ENCODE assay signal across 27 cellular contexts in the genomic region with DNA sequence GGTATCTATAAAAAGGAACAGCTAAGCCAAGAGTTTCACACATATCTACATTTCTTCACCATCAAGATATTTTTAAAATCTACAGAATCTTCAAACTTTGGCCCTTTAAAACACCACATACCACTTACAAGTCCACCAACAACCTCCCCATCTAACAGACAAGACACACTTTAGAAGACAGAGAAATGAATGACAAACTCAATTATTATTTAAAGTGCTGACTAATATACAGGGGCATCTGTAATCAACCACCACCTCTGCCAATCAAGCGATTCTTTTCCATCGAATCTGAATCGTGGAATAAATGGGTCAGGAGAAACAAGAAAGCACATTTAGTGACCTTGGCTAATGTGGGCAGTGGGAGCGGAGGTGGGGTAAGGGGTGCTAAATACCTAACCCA.
"Had no signal": no experiment of that assay in that cellular context is flagged by ENCODE, and none has a peak within 500 bp of the region (broad histone marks: within the 10 kb centered on the region; RNA-seq: fewer than 3 reads in every experiment).

No MANE protein-coding gene starts in this region.

- H3K36me3 ChIP-seq: cardiac muscle cell, spleen, tibial artery had no signal

- H3K36me3 Mint-ChIP-seq: activated CD8-positive, alpha-beta memory T cell treated with anti-CD3 and anti-CD28 coated beads, Interleukin-2, amount 10 ng/mL, durations not matched to agents 7 days and 5 days; memory B cell; naive B cell had no signal

- H3K9me3 Mint-ChIP-seq: activated CD4-positive, alpha-beta T cell treated with anti-CD3 and anti-CD28 coated beads, Interleukin-2, amount 10 ng/mL, durations not matched to agents 7 days and 5 days; activated CD8-positive, alpha-beta T cell treated with anti-CD3 and anti-CD28 coated beads for 36 hours; activated naive CD8-positive, alpha-beta T cell treated with anti-CD3 and anti-CD28 coated beads, Interleukin-2, amount 50 U/mL, for 24 hours; dendritic cell treated with granulocyte-macrophage colony-stimulating factor and Interleukin-4, amounts not matched to agents 40 ng/mL and 50 ng/mL, for 4 days; memory B cell; naive B cell had no signal

- H3K27me3 Mint-ChIP-seq: activated CD4-positive, alpha-beta T cell treated with anti-CD3 and anti-CD28 coated beads, Interleukin-2, amount 10 ng/mL, durations not matched to agents 7 days and 5 days; activated CD8-positive, alpha-beta memory T cell treated with anti-CD3 and anti-CD28 coated beads, Interleukin-2, amount 10 ng/mL, durations not matched to agents 7 days and 5 days; activated CD8-positive, alpha-beta T cell treated with anti-CD3 and anti-CD28 coated beads for 36 hours; activated naive CD8-positive, alpha-beta T cell treated with anti-CD3 and anti-CD28 coated beads, Interleukin-2, amount 50 U/mL, for 24 hours; dendritic cell treated with granulocyte-macrophage colony-stimulating factor and Interleukin-4, amounts not matched to agents 40 ng/mL and 50 ng/mL, for 4 days; memory B cell; naive B cell; progenitor cell of endocrine pancreas had no signal

- H3K27me3 ChIP-seq: body of pancreas, cardiac muscle cell, spleen, tibial artery had no signal

- ATAC-seq: activated CD8-positive, alpha-beta memory T cell treated with anti-CD3 and anti-CD28 coated beads, Interleukin-2, amount 10 ng/mL, durations not matched to agents 7 days and 5 days; activated CD8-positive, alpha-beta T cell treated with anti-CD3 and anti-CD28 coated beads for 36 hours; activated naive CD8-positive, alpha-beta T cell treated with anti-CD3 and anti-CD28 coated beads, Interleukin-2, amount 50 U/mL, for 24 hours; body of pancreas; left colon; stimulated activated naive CD8-positive, alpha-beta T cell treated with anti-CD3 and anti-CD28 coated beads, Interleukin-15, Interleukin-2, amounts not matched to agents 100 U/mL and 50 U/mL, for 24 hours had no signal

- H3K4me3 ChIP-seq: body of pancreas, cardiac muscle cell, spleen, tibial artery had no signal

- H3K9me3 ChIP-seq: body of pancreas, spleen, tibial artery had no signal

- H3K27ac Mint-ChIP-seq: activated CD4-positive, alpha-beta T cell treated with anti-CD3 and anti-CD28 coated beads, Interleukin-2, amount 10 ng/mL, durations not matched to agents 7 days and 5 days; activated CD8-positive, alpha-beta memory T cell treated with anti-CD3 and anti-CD28 coated beads, Interleukin-2, amount 10 ng/mL, durations not matched to agents 7 days and 5 days; activated CD8-positive, alpha-beta T cell treated with anti-CD3 and anti-CD28 coated beads for 36 hours; activated naive CD8-positive, alpha-beta T cell treated with anti-CD3 and anti-CD28 coated beads, Interleukin-2, amount 50 U/mL, for 24 hours; dendritic cell treated with granulocyte-macrophage colony-stimulating factor and Interleukin-4, amounts not matched to agents 40 ng/mL and 50 ng/mL, for 4 days; memory B cell; naive B cell; progenitor cell of endocrine pancreas had no signal

- H3K4me3 Mint-ChIP-seq: activated CD4-positive, alpha-beta T cell treated with anti-CD3 and anti-CD28 coated beads, Interleukin-2, amount 10 ng/mL, durations not matched to agents 7 days and 5 days; activated CD8-positive, alpha-beta memory T cell treated with anti-CD3 and anti-CD28 coated beads, Interleukin-2, amount 10 ng/mL, durations not matched to agents 7 days and 5 days; activated CD8-positive, alpha-beta T cell treated with anti-CD3 and anti-CD28 coated beads for 36 hours; activated naive CD8-positive, alpha-beta T cell treated with anti-CD3 and anti-CD28 coated beads, Interleukin-2, amount 50 U/mL, for 24 hours; dendritic cell treated with granulocyte-macrophage colony-stimulating factor and Interleukin-4, amounts not matched to agents 40 ng/mL and 50 ng/mL, for 4 days; memory B cell; naive B cell had no signal

- H3K27ac ChIP-seq: body of pancreas, cardiac muscle cell, spleen, tibial artery, VCaP had no signal

- DNase-seq: activated CD4-positive, alpha-beta T cell treated with anti-CD3 and anti-CD28 coated beads, Interleukin-2, amount 10 ng/mL, durations not matched to agents 7 days and 5 days; activated CD4-positive, CD25-positive, alpha-beta regulatory T cell treated with anti-CD3 and anti-CD28 coated beads, Interleukin-2, amount 50 U/mL, for 72 hours; activated CD8-positive, alpha-beta memory T cell treated with anti-CD3 and anti-CD28 coated beads, Interleukin-2, amount 10 ng/mL, durations not matched to agents 7 days and 5 days; activated CD8-positive, alpha-beta T cell treated with anti-CD3 and anti-CD28 coated beads for 36 hours; activated effector memory CD4-positive, alpha-beta T cell treated with anti-CD3 and anti-CD28 coated beads, Interleukin-2, amount 50 U/mL, for 16 hours; activated naive CD4-positive, alpha-beta T cell treated with anti-CD3 and anti-CD28 coated beads, Interleukin-2, amount 50 U/mL, for 16 hours; activated naive CD8-positive, alpha-beta T cell treated with anti-CD3 and anti-CD28 coated beads, Interleukin-2, amount 50 U/mL, for 24 hours; activated T-cell treated with anti-CD3 and anti-CD28 coated beads for 4 hours; anterior cingulate cortex; body of pancreas; effector CD4-positive, alpha-beta T cell; erythroblast; foreskin melanocyte; glutamatergic neuron; hippocampal formation; left colon; naive B cell; spleen; stimulated activated CD4-positive, alpha-beta T cell treated with anti-CD3 and anti-CD28 coated beads, Interleukin-4, amount 100 ng/mL, for 4 hours; stimulated activated naive CD8-positive, alpha-beta T cell treated with anti-CD3 and anti-CD28 coated beads, Interleukin-15, Interleukin-2, amounts not matched to agents 100 U/mL and 50 U/mL, for 24 hours; T-helper 2 cell; tibial artery had no signal
